Comparison of ENCODE assay signal across 16 cellular contexts in the genomic region with DNA sequence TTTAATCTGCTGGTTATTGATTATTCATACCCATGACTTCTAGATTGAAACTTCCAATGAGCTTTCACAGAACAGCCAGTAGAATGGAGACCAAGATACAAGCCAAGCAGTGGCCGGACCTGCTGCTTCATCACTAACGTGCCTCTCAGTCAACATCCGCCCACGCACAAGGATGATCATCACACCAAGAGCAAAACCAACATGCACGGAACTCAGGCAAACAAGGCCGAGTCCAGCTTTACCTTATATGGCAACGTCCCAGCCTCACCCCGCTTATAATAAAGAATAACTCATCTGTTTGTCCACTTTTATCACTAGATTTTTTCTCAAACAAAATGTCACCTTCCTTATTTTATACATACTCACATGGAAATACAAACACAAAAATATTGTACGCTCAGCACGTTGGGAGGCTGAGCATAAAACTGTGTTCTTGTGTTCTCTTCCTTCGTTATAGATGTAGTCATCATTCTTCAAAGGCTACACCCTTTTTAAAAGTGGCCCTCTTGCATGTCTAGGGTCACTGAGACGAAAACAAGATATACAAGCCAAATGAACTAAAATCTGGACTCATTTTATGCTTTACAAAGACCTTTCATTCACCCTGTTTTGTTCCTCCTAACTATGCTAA.
DNase-seq lines count a peak whose midpoint lies in the region; ATAC-seq, FAIRE-seq and TF ChIP-seq lines count a peak whose summit lies in the region.
"Had no signal": no experiment of that assay in that cellular context is flagged by ENCODE, and none has a peak within 500 bp of the region (broad histone marks: within the 10 kb centered on the region; RNA-seq: fewer than 3 reads in every experiment).

No MANE protein-coding gene starts in this region.

- DNase-seq in activated CD8-positive, alpha-beta memory T cell treated with anti-CD3 and anti-CD28 coated beads, Interleukin-2, amount 50 U/mL, for 4 hours: peak; percentile 33
- no peak for DNase-seq in activated CD8-positive, alpha-beta memory T cell treated with anti-CD3 and anti-CD28 coated beads, Interleukin-2, amount 10 ng/mL, durations not matched to agents 7 days and 5 days
- DNase-seq in GM12891 (ENCODE audit: insufficient read length, low spot score) (no peak), SW480 (ENCODE audit: low spot score) (peak; percentile 4), left kidney (ENCODE audit: low read depth, low spot score) (peak; percentile 23), H4 (ENCODE audit: low spot score) (no peak)
- DNase-seq: CD4-positive, alpha-beta T cell; EL; NCI-H1436; NCI-H2029 treated with DMSO at 0.1 percent for 48 hours; NCI-H510A treated with DMSO at 0.1 percent for 48 hours had no signal

- no peak for ATAC-seq in activated CD8-positive, alpha-beta memory T cell treated with anti-CD3 and anti-CD28 coated beads, Interleukin-2, amount 10 ng/mL, durations not matched to agents 7 days and 5 days
- ATAC-seq in GM18519 (IDR thresholded peaks at IDR 0.05; ENCODE audit: low FRiP score, unreplicated experiment) (no peak), GM21447 (IDR thresholded peaks at IDR 0.05; ENCODE audit: unreplicated experiment) (no peak)
- ATAC-seq: HCT116 had no signal

- H3K4me1 Mint-ChIP-seq in activated CD8-positive, alpha-beta memory T cell treated with anti-CD3 and anti-CD28 coated beads, Interleukin-2, amount 10 ng/mL, durations not matched to agents 7 days and 5 days: peaks cover 10% of the 10 kb centered on the region

- peaks cover 16% of the 10 kb centered on the region for H3K36me3 Mint-ChIP-seq in activated CD8-positive, alpha-beta memory T cell treated with anti-CD3 and anti-CD28 coated beads, Interleukin-2, amount 10 ng/mL, durations not matched to agents 7 days and 5 days

- CTCF ChIA-PET in activated CD8-positive, alpha-beta memory T cell treated with anti-CD3 and anti-CD28 coated beads, Interleukin-2, amount 10 ng/mL, durations not matched to agents 7 days and 5 days (lab: Charles Lee): no interaction called here

- no peaks in the 10 kb centered on the region for H3K27me3 Mint-ChIP-seq in activated CD8-positive, alpha-beta memory T cell treated with anti-CD3 and anti-CD28 coated beads, Interleukin-2, amount 10 ng/mL, durations not matched to agents 7 days and 5 days
- H3K27me3 Mint-ChIP-seq: B cell; CD4-positive, alpha-beta T cell had no signal

- no peak overlapping the region for H3K4me3 Mint-ChIP-seq in activated CD8-positive, alpha-beta memory T cell treated with anti-CD3 and anti-CD28 coated beads, Interleukin-2, amount 10 ng/mL, durations not matched to agents 7 days and 5 days
- H3K4me3 Mint-ChIP-seq: B cell; CD4-positive, alpha-beta T cell had no signal

- FAIRE-seq in GM12891 (lab: Jason Lieb, UNC): peak; percentile 84
- FAIRE-seq: D721Med had no signal

- no peaks in the 10 kb centered on the region for H3K9me3 Mint-ChIP-seq in activated CD8-positive, alpha-beta memory T cell treated with anti-CD3 and anti-CD28 coated beads, Interleukin-2, amount 10 ng/mL, durations not matched to agents 7 days and 5 days (ENCODE audit: low read depth)
- H3K9me3 Mint-ChIP-seq: CD4-positive, alpha-beta T cell had no signal

- H3K27ac Mint-ChIP-seq in activated CD8-positive, alpha-beta memory T cell treated with anti-CD3 and anti-CD28 coated beads, Interleukin-2, amount 10 ng/mL, durations not matched to agents 7 days and 5 days: no peak overlapping the region
- H3K27ac Mint-ChIP-seq: B cell; CD4-positive, alpha-beta T cell had no signal

- TF ChIP-seq POLR2A in GM12891 (IDR thresholded peaks at IDR 0.05; ENCODE audit: low read depth, low read length): no peak

TF ChIP-seq in GM12891, 5 proteins besides CTCF, POLR2A, EP300 and RAD21:
- TF ChIP-seq PAX5 (IDR thresholded peaks at IDR 0.05; ENCODE audit: insufficient read depth, low read length, severe bottlenecking): no peak
- no peak for TF ChIP-seq POLR2AphosphoS5 (IDR thresholded peaks at IDR 0.05; ENCODE audit: low read depth, low read length)
- TF ChIP-seq POU2F2 (IDR thresholded peaks at IDR 0.05; ENCODE audit: low read depth, low read length): no peak
- TF ChIP-seq SPI1 (IDR thresholded peaks at IDR 0.05; ENCODE audit: low read depth, low read length): no peak
- no peak for TF ChIP-seq TAF1 (IDR thresholded peaks at IDR 0.05; ENCODE audit: low read depth, low read length)

Comparison
In these comparisons a context has a peak if more than half of its experiments do, and no peak if none do; other contexts are left out.
1. DNase-seq: peak in activated CD8-positive, alpha-beta memory T cell treated with anti-CD3 and anti-CD28 coated beads, Interleukin-2, amount 50 U/mL, for 4 hours (single experiment), SW480 (single experiment) and left kidney (single experiment); none in activated CD8-positive, alpha-beta memory T cell treated with anti-CD3 and anti-CD28 coated beads, Interleukin-2, amount 10 ng/mL, durations not matched to agents 7 days and 5 days (single experiment), GM12891 (single experiment) and H4 (single experiment).